In the genomic region with DNA sequence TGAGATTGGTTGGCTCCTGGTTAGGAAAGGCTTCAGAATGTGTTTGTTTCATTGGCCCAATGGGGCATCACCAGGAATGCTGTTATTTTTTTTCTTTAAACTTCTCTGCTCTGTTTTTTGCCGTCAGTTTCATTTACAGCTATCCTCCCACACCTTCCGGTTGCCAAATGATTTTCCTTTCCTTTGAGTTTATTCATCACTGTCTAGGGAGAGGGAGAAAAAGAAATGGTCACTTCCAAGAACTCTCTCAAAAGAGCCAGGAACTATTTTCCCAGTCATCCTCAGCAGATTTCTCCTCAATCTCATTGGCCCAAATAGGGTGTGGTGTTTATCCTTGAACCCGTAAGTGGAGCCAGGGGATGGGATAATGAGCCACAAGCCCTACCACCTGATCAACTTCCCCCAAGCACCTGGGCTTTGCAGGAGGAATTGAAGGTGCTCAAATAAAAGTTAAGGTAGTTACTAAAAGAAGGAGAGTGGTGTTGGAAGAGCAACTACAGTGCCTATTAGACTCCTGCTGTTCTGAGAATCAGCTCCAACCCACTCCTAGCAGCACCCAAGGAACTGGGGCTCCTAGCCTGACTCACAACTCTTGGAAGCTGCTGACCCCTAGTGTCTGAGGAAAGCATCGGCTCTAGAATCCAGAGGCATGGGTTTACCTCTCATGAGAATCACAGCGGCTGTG, we compare ENCODE assay signal across 8 cellular contexts. TPM values are rescaled to one million over a fixed set of nuclear protein-coding genes. Genes with fewer than 3 reads are reported as not detected.
DNase-seq lines count a peak whose midpoint lies in the region; ATAC-seq and TF ChIP-seq lines count a peak whose summit lies in the region.

No MANE protein-coding gene starts in this region.

- H3K27ac ChIP-seq in SJCRH30 (no peak overlapping the region), dorsolateral prefrontal cortex (peak overlapping the region in 53 of 59 donors; percentile 6 to 98 (median 64)), tibial artery (peak overlapping the region; percentile 48 to 87)

- no peak overlapping the region for H3K4me3 ChIP-seq in SJCRH30
- peak overlapping the region in 3 of 59 donors; percentile 5 to 10 (median 6) for H3K4me3 ChIP-seq in dorsolateral prefrontal cortex
- H3K4me3 ChIP-seq in tibial artery = peak overlapping the region in 1 of 2 donors; percentile 15

- intact Hi-C loops in dorsolateral prefrontal cortex (cut with DNase I) (loop anchor here (2.0 to 10.0 kb wide), 6 partner anchors 42 to 540 kb away; no protein-coding TSS in a partner anchor), tibial artery (cut with DNase I; ENCODE audit: low total_unique reads) (loop anchor here (1.0 kb wide), 1 partner anchor 191 kb away; no protein-coding TSS in a partner anchor)

- peak; percentile 82 for DNase-seq in AG08396 (ENCODE audit: low spot score)
- DNase-seq in GM13976 (ENCODE audit: low spot score) = peak; percentile 73
- peak; percentile 79 for DNase-seq in NAMALWA (ENCODE audit: low spot score)
- DNase-seq in SJCRH30 = peak; percentile 68 to 88
- DNase-seq in dorsolateral prefrontal cortex = peak in 9 of 10 donors; percentile 65 to 89 (median 81)
- peak; percentile 97 for DNase-seq in medulla oblongata (ENCODE audit: extremely low spot score)
- peak; percentile 73 to 83 for DNase-seq in tibial artery

- H3K4me1 ChIP-seq in SJCRH30 (peaks cover 8% of the 10 kb centered on the region), tibial artery (peaks cover 0 to 89% (median 23%) of the 10 kb centered on the region in 4 donors)

- H3K27me3 ChIP-seq in SJCRH30 (no peaks in the 10 kb centered on the region), dorsolateral prefrontal cortex (no peaks in the 10 kb centered on the region), tibial artery (no peaks in the 10 kb centered on the region)

- H3K9me3 ChIP-seq in SJCRH30 (replicated peaks) = no peaks in the 10 kb centered on the region
- H3K9me3 ChIP-seq in tibial artery = no peaks in the 10 kb centered on the region

- peak; percentile 81 for TF ChIP-seq CTCF in GM13976 (IDR thresholded peaks at IDR 0.05; ENCODE audit: borderline replicate concordance, control extremely low read depth, extremely low read depth, insufficient read depth, missing control alignments)
- peak; percentile 67 to 96 (median 90) for TF ChIP-seq CTCF in dorsolateral prefrontal cortex (IDR thresholded peaks at IDR 0.05 in 54 of 56, conservative IDR thresholded peaks at IDR 0.05 in 2 of 56; ENCODE audit: low read depth in 1 of 56, partially characterized antibody in 56 of 56)
- TF ChIP-seq CTCF in tibial artery (IDR thresholded peaks at IDR 0.05) = peak; percentile 87 to 88

- H3K36me3 ChIP-seq in SJCRH30 (no peaks in the 10 kb centered on the region), tibial artery (no peaks in the 10 kb centered on the region)

- peak; percentile 95 for ATAC-seq in HG02623 (IDR thresholded peaks at IDR 0.05; ENCODE audit: unreplicated experiment)

- in situ Hi-C loops in GM13976 (cut with MboI; ENCODE audit: low sequenced_read_pairs, unreplicated experiment) = loop anchor here (10.0 kb wide), 1 partner anchor 480 kb away; no protein-coding TSS in a partner anchor

RNA-seq across cellular contexts. Expression of a gene that starts 34.8 kb away (rescaled TPM):
- total RNA-seq in SJCRH30 (2014; rRNA removed; shearing (Covaris generic)) = 1.5 and 2.2 TPM in 2 replicates
- total RNA-seq in dorsolateral prefrontal cortex = 100 to 1,000 TPM in 47 of 120 experiments, 10 to 100 TPM in 73; 43.3 to 151 (median 93.9) TPM

Comparison
In these comparisons a context has a peak if more than half of its experiments do, and no peak if none do; other contexts are left out.
1. RNA of a gene that starts 34.8 kb away (total RNA-seq): 43.3 to 151 TPM in dorsolateral prefrontal cortex; 1.5 to 2.2 TPM in SJCRH30; every median in the first group is over 10 times any median in the second.
2. Peak in every context shown above with its lines, with median percentiles within 50 percentile points of each other: DNase-seq and CTCF ChIP-seq.